ENCODE assay signal across 13 cellular contexts in genomic region chr18:58562999-58563667, GRCh38.
DNase-seq lines count a peak whose midpoint lies in the region; ATAC-seq and TF ChIP-seq lines count a peak whose summit lies in the region.
"Had no signal": no experiment of that assay in that cellular context is flagged by ENCODE, and none has a peak within 500 bp of the region (broad histone marks: within the 10 kb centered on the region; RNA-seq: fewer than 3 reads in every experiment).

No MANE protein-coding gene starts in this region.

- TF ChIP-seq CTCF in GM13977 (IDR thresholded peaks at IDR 0.05; ENCODE audit: extremely low read depth, insufficient read depth, missing control alignments) = no peak

- in situ Hi-C loops in GM13977 (cut with MboI; ENCODE audit: low pct_unique_long_range_greater_than_20kb, low sequenced_read_pairs, unreplicated experiment) = no loop called here

- ATAC-seq in GM19351 (IDR thresholded peaks at IDR 0.05; ENCODE audit: unreplicated experiment) (peak; percentile 74), HG02852 (IDR thresholded peaks at IDR 0.05; ENCODE audit: unreplicated experiment) (peak; percentile 64), HG02970 (IDR thresholded peaks at IDR 0.05; ENCODE audit: low FRiP score, unreplicated experiment) (no peak)
- ATAC-seq: body of pancreas, K562, left lobe of liver had no signal

- DNase-seq in GM13977 (ENCODE audit: low spot score) (peak; percentile 66), MV-4-11 (lab: John Stamatoyannopoulos, UW) (peak; percentile 17), HK-2 (ENCODE audit: unreplicated experiment) (no peak), AML-193 (lab: John Stamatoyannopoulos, UW) (no peak), HuH-7.5 (ENCODE audit: low spot score) (no peak)
- DNase-seq: body of pancreas, NCI-H510A, SW 1271 had no signal

Comparison
In these comparisons a context has a peak if more than half of its experiments do, and no peak if none do; other contexts are left out.
1. DNase-seq: peak in GM13977 (single experiment) and MV-4-11 (single experiment); none in HK-2 (single experiment), AML-193 (0 of 2) and HuH-7.5 (single experiment).